In the genomic region with DNA sequence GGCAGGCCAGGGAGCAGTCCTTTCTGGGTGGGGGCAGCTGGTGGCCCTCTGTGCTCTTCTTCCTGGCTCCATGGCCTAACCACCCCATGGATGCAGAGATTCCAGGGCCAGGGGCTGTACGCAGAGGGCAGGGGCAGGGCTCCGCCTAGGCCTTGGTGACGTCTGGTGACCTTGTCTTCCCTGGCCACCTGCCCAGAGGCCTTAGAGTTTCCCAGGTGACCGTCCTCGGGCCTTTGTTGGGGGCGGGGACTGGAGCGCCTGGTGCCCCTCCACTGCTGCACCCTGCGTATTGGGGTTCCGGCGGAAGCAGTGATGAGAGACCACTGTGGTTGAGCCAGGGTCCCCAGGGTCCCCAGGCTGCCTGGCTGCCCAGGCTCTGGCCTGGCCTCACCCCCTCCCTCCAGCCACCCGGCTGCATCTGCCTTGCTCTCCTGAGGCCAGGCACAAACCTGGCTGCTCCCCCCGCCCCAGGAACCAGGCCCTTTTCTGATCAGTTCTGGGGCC, we compare ENCODE assay signal across 1 cellular context.
TF ChIP-seq lines count a peak whose summit lies in the region.

No MANE protein-coding gene starts in this region.

TF ChIP-seq in HCT116, 20 proteins besides CTCF, POLR2A, EP300 and RAD21:
- TF ChIP-seq TCF7L2 (IDR thresholded peaks at IDR 0.05; ENCODE audit: borderline replicate concordance, extremely low read depth, insufficient read depth, insufficient read length) (no peak), ZFX (IDR thresholded peaks at IDR 0.05) (no peak), JUND (IDR thresholded peaks at IDR 0.05) (no peak), FOSL1 (IDR thresholded peaks at IDR 0.05; ENCODE audit: low read depth) (no peak)
- TF ChIP-seq, protein P1, sequence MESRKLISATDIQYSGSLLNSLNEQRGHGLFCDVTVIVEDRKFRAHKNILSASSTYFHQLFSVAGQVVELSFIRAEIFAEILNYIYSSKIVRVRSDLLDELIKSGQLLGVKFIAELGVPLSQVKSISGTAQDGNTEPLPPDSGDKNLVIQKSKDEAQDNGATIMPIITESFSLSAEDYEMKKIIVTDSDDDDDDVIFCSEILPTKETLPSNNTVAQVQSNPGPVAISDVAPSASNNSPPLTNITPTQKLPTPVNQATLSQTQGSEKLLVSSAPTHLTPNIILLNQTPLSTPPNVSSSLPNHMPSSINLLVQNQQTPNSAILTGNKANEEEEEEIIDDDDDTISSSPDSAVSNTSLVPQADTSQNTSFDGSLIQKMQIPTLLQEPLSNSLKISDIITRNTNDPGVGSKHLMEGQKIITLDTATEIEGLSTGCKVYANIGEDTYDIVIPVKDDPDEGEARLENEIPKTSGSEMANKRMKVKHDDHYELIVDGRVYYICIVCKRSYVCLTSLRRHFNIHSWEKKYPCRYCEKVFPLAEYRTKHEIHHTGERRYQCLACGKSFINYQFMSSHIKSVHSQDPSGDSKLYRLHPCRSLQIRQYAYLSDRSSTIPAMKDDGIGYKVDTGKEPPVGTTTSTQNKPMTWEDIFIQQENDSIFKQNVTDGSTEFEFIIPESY (IDR thresholded peaks at IDR 0.05; ENCODE audit: extremely low read depth, insufficient replicate concordance, low read length), result no peak
